ENCODE assay signal across 32 cellular contexts in genomic region chr15:79656151-79656797, GRCh38.
"Had no signal": no experiment of that assay in that cellular context is flagged by ENCODE, and none has a peak within 500 bp of the region (broad histone marks: within the 10 kb centered on the region; RNA-seq: fewer than 3 reads in every experiment).

No MANE protein-coding gene starts in this region.

- H3K4me1 ChIP-seq: SJCRH30 had no signal

- H3K9ac ChIP-seq: KMS-11 had no signal

- H3K4me1 Mint-ChIP-seq: activated B cell treated with CpG ODN at 0.5 μM for 24 hours; activated naive CD8-positive, alpha-beta T cell treated with anti-CD3 and anti-CD28 coated beads for 36 hours; central memory CD8-positive, alpha-beta T cell had no signal

- H3K4me3 ChIP-seq: PC-9, SJCRH30, SK-N-MC had no signal

- H3K36me3 ChIP-seq: brain microvascular endothelial cell, SJCRH30 had no signal

- H3K27ac Mint-ChIP-seq: activated B cell treated with CpG ODN at 0.5 μM for 24 hours; activated CD4-positive, alpha-beta memory T cell treated with anti-CD3 and anti-CD28 coated beads for 36 hours; activated naive CD8-positive, alpha-beta T cell treated with anti-CD3 and anti-CD28 coated beads for 36 hours; T-helper 2 cell treated with Interferon-gamma antibody and Interleukin-4, amounts not matched to agents 5 μg/mL and 100 μg/mL, for 36 hours had no signal

- H2AFZ ChIP-seq: PC-9 had no signal

- H3K4me3 Mint-ChIP-seq: activated B cell treated with CpG ODN at 0.5 μM for 24 hours; activated CD4-positive, alpha-beta memory T cell treated with anti-CD3 and anti-CD28 coated beads for 36 hours; activated naive CD8-positive, alpha-beta T cell treated with anti-CD3 and anti-CD28 coated beads for 36 hours; central memory CD8-positive, alpha-beta T cell; T-helper 2 cell treated with Interferon-gamma antibody and Interleukin-4, amounts not matched to agents 5 μg/mL and 100 μg/mL, for 36 hours had no signal

- DNase-seq: activated B cell treated with CpG ODN at 0.5 μM for 24 hours; activated CD4-positive, alpha-beta memory T cell treated with anti-CD3 and anti-CD28 coated beads for 36 hours; activated CD4-positive, alpha-beta T cell treated with anti-CD3 and anti-CD28 coated beads for 4 hours; activated CD4-positive, alpha-beta T cell treated with anti-CD3 and anti-CD28 coated beads, Interleukin-2, amount 50 U/mL, for 1 hour; activated CD4-positive, CD25-positive, alpha-beta regulatory T cell treated with anti-CD3 and anti-CD28 coated beads, Interleukin-2, amount 50 U/mL, for 72 hours; activated CD8-positive, alpha-beta memory T cell treated with anti-CD3 and anti-CD28 coated beads, Interleukin-2, amount 50 U/mL, for 4 hours; activated effector memory CD4-positive, alpha-beta T cell treated with anti-CD3 and anti-CD28 coated beads, Interleukin-2, amount 50 U/mL, for 16 hours; activated naive CD4-positive, alpha-beta T cell; activated naive CD4-positive, alpha-beta T cell treated with anti-CD3 and anti-CD28 coated beads, Interleukin-2, amount 50 U/mL, for 16 hours; activated naive CD8-positive, alpha-beta T cell treated with anti-CD3 and anti-CD28 coated beads for 36 hours; activated T-cell treated with anti-CD3 and anti-CD28 coated beads, Interleukin-2, amount 50 U/mL, for 48 hours; amniotic stem cell; aorta; brain microvascular endothelial cell; NCI-H1092 treated with DMSO at 0.1 percent for 48 hours; NCI-H1417; NCI-H146; NCI-H1930; NCI-H2081 treated with DMSO at 0.1 percent for 48 hours; NCI-H510A; NCI-H526; NCI-H748 treated with DMSO at 0.1 percent for 48 hours; NK-92 treated with Interleukin-12 subunit alpha and Interleukin-12 subunit beta, amount 100 ng/mL, for 24 hours; PC-9; Right ventricle myocardium superior; SJCRH30 had no signal

- H3K36me3 Mint-ChIP-seq: activated CD4-positive, alpha-beta memory T cell treated with anti-CD3 and anti-CD28 coated beads for 36 hours; activated naive CD8-positive, alpha-beta T cell treated with anti-CD3 and anti-CD28 coated beads for 36 hours had no signal

- H3K9me3 Mint-ChIP-seq: activated B cell treated with CpG ODN at 0.5 μM for 24 hours; activated CD4-positive, alpha-beta memory T cell treated with anti-CD3 and anti-CD28 coated beads for 36 hours; activated naive CD8-positive, alpha-beta T cell treated with anti-CD3 and anti-CD28 coated beads for 36 hours; central memory CD8-positive, alpha-beta T cell; T-helper 2 cell treated with Interferon-gamma antibody and Interleukin-4, amounts not matched to agents 5 μg/mL and 100 μg/mL, for 36 hours had no signal

- H3K27me3 ChIP-seq: brain microvascular endothelial cell, SJCRH30 had no signal

- H3K9me3 ChIP-seq: SJCRH30 had no signal

- H3K4me2 ChIP-seq: KMS-11, PC-9 had no signal

- H3K27ac ChIP-seq: brain microvascular endothelial cell, KMS-11, PC-9, SJCRH30, SK-N-MC had no signal

- FAIRE-seq: RCC 7860, TTC549 had no signal
